ENCODE assay signal across 8 cellular contexts in genomic region chr1:39026051-39026946, GRCh38. TPM values are rescaled to one million over a fixed set of nuclear protein-coding genes. Genes with fewer than 3 reads are reported as not detected.
DNase-seq lines count a peak whose midpoint lies in the region; ATAC-seq and TF ChIP-seq lines count a peak whose summit lies in the region.

Gene NDUFS5, plus strand, starts transcription at chr1:39026350. Its CDS starts 2,375 bp downstream, at chr1:39028725.

- H3K27me3 ChIP-seq in AG04450 (ENCODE audit: control insufficient read depth, insufficient read depth, low read length) = no peaks in the 10 kb centered on the region

- CTCF ChIA-PET in AG04450 (lab: Charles Lee) = interaction anchor here (0.6 to 2.3 kb wide), 4 partner anchors 19 to 72 kb away, joined by 3 to 17 read pairs (median 4); no protein-coding TSS in a partner anchor

- ATAC-seq in HG03196 (IDR thresholded peaks at IDR 0.05; ENCODE audit: unreplicated experiment) = peak; percentile 74
- peak; percentile 93 to 94 for ATAC-seq in activated CD4-positive, CD25-positive, alpha-beta regulatory T cell treated with anti-CD3 and anti-CD28 coated beads, Interleukin-2, amount 50 U/mL, for 24 hours
- peak; percentile 90 for ATAC-seq in central memory CD8-positive, alpha-beta T cell (replicated peaks; ENCODE audit: extremely low read depth, poor library complexity, severe bottlenecking)

- H3K4me3 ChIP-seq in AG04450 (ENCODE audit: low read depth, low read length) = peak within 1 kb of the TSS; percentile 98

- no peaks in the 10 kb centered on the region for H3K9me3 ChIP-seq in AG04450 (ENCODE audit: control insufficient read depth, insufficient read depth, low read length)

- no peak for TF ChIP-seq CTCF in AG04450 (IDR thresholded peaks at IDR 0.05; ENCODE audit: low read depth, low read length)

- TF ChIP-seq POLR2A in GM18951 (IDR thresholded peaks at IDR 0.05; ENCODE audit: extremely low read depth, insufficient read depth, insufficient read length) = peak; percentile 87

- H3K27ac ChIP-seq in AG04450 (ENCODE audit: low read depth, low read length) = peak within 1 kb of the TSS; percentile 99

- in situ Hi-C loops in GM18951 (cut with MboI; ENCODE audit: low sequenced_read_pairs, unreplicated experiment) = no loop called here

- DNase-seq in AG04450 (ENCODE audit: low read depth, low spot score) = peak; percentile 77
- DNase-seq in NCI-H345 treated with DMSO at 0.1 percent for 48 hours (lab: John Stamatoyannopoulos, UW; ENCODE audit: unreplicated experiment) = peak; percentile 84
- DNase-seq in central memory CD8-positive, alpha-beta T cell (ENCODE audit: low spot score in 2 of 2) = peak; percentile 60 to 62
- DNase-seq in islet precursor cell = peak; percentile 97
- peak; percentile 76 for DNase-seq in stimulated activated CD4-positive, alpha-beta T cell treated with anti-CD3 and anti-CD28 coated beads, Interleukin-12 subunit alpha, Interleukin-12 subunit beta, amount 100 ng/mL, for 4 hours

- peaks cover 27% of the 10 kb centered on the region for H3K4me1 Mint-ChIP-seq in central memory CD8-positive, alpha-beta T cell

- H3K36me3 Mint-ChIP-seq in central memory CD8-positive, alpha-beta T cell (ENCODE audit: insufficient read depth) = peaks cover 37% of the 10 kb centered on the region

- peaks cover 7% of the 10 kb centered on the region for H3K27me3 Mint-ChIP-seq in central memory CD8-positive, alpha-beta T cell

- H3K27ac Mint-ChIP-seq in central memory CD8-positive, alpha-beta T cell (ENCODE audit: low read depth) = peak within 1 kb of the TSS; percentile 97

- POLR2A ChIA-PET in AG04450 (lab: Yijun Ruan, JAX) = interaction anchor here (0.6 to 1.9 kb wide), 10 partner anchors 10 to 713 kb away, joined by 3 to 12 read pairs (median 4); partner anchors contain the start of gene MYCBP

- peak within 1 kb of the TSS; percentile 99 for H3K4me3 Mint-ChIP-seq in central memory CD8-positive, alpha-beta T cell

- no peaks in the 10 kb centered on the region for H3K9me3 Mint-ChIP-seq in central memory CD8-positive, alpha-beta T cell

RNA-seq across cellular contexts. Expression of gene NDUFS5, which starts in this region (rescaled TPM):
- polyA plus RNA-seq in AG04450 (2011; rRNA removed) = 696 and 852 TPM in 2 replicates
- 219 and 249 TPM in 2 replicates for polyA minus RNA-seq in AG04450 (2011; rRNA and poly(A)+ RNA removed)

Comparison
In these comparisons a context has a peak if more than half of its experiments do, and no peak if none do; other contexts are left out.
1. Peak in every context shown above with its lines: DNase-seq, ATAC-seq, H3K4me3 ChIP-seq and H3K27ac ChIP-seq.